ENCODE assay signal across 8 cellular contexts in the genomic region with DNA sequence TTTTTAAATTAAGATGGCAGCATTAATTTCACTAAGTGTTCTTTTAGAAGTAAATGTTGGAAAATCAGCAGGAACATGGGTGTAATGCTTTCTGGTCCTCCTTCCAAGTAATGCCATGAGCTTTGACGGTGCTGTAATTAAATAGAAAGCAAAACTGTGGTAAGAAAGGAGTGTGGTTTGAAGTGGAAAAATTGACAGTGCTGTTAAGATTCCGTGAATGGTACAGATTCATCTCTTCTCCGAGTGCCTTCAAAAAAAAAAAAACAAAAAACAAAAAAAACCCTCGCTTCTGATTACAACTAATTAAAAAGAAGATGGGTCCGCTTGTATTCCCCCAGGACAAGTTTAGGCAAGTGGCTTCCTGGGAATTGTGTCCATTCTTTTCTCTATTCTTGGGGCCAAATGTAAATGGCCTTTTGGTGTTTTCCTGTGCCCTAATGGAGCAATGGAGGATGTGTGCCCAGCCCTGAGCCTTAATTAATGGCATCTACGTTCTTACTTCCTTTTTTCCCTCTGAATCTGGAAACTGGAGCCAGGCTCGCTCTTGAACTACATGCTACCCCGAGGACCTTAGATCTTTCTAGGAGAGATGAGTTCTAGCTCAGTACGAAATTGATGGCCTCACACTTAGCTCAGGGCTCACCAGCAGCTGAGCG. TPM values are rescaled to one million over a fixed set of nuclear protein-coding genes. Genes with fewer than 3 reads are reported as not detected.
A peak's percentile ranks its signal among the peaks of the same experiment; 100 is the strongest.
DNase-seq lines count a peak whose midpoint lies in the region; ATAC-seq and TF ChIP-seq lines count a peak whose summit lies in the region.

No MANE protein-coding gene starts in this region.

- H3K79me2 ChIP-seq in H9 (ENCODE audit: insufficient read depth, low read length), result peaks cover 21% of the 10 kb centered on the region; the same call in 1 of the 2 replicates

- no peak overlapping the region for H4K91ac ChIP-seq in H9 (ENCODE audit: insufficient read length, low read depth, low read length)

- H3T11ph ChIP-seq in H9 (ENCODE audit: low read length), result no peak overlapping the region

- H3K4me3 ChIP-seq in AG10803 (ENCODE audit: low read length), result peak overlapping the region; percentile 66
- peak overlapping the region; percentile 94 for H3K4me3 ChIP-seq in suprapubic skin

- no CpG with 5 or more reads among the region's 10 CpGs for WGBS in H9 (ENCODE audit: extremely low coverage, insufficient read length, low lambda C conversion rate)
- 26% methylated on average over 10 of the region's 10 CpGs for WGBS in suprapubic skin

- no peak overlapping the region for H3K23ac ChIP-seq in H9 (ENCODE audit: insufficient read length, low read depth, low read length)

- no peak overlapping the region for H4K8ac ChIP-seq in H9 (replicated peaks; ENCODE audit: insufficient read length, low read depth, low read length)

- intact Hi-C loops in activated CD4-positive, alpha-beta memory T cell treated with anti-CD3 and anti-CD28 coated beads for 36 hours (cut with micrococcal nuclease), result loop anchor here (1.0 to 10.0 kb wide), 5 partner anchors 70 to 1627 kb away; a partner anchor contains a TSS

- H3K9ac ChIP-seq in H9 (ENCODE audit: extremely low read depth, insufficient read length, low read length), result no peak overlapping the region

- H3K9me3 ChIP-seq in H9 (ENCODE audit: control insufficient read depth, low read depth, low read length) (no peaks in the 10 kb centered on the region), suprapubic skin (no peaks in the 10 kb centered on the region)

- H3K27ac Mint-ChIP-seq in H9, result peak overlapping the region in 1 of 3 experiments; percentile 11; a peak in 1 of 7 replicates
- peak overlapping the region; percentile 91 for H3K27ac Mint-ChIP-seq in activated CD4-positive, alpha-beta memory T cell treated with anti-CD3 and anti-CD28 coated beads for 36 hours

- no peak for ATAC-seq in HG03196 (IDR thresholded peaks at IDR 0.05; ENCODE audit: unreplicated experiment)

- no peak for TF ChIP-seq POLR2A in suprapubic skin (IDR thresholded peaks at IDR 0.05)

- H3K36me3 ChIP-seq in suprapubic skin, result no peaks in the 10 kb centered on the region

- H2AFZ ChIP-seq in H9 (ENCODE audit: low read length), result no peak overlapping the region

- peaks cover 56 to 60% of the 10 kb centered on the region in 2 experiments for H3K4me1 Mint-ChIP-seq in H9
- peaks cover 64% of the 10 kb centered on the region for H3K4me1 Mint-ChIP-seq in activated CD4-positive, alpha-beta memory T cell treated with anti-CD3 and anti-CD28 coated beads for 36 hours (ENCODE audit: low read depth)

- peaks cover 24 to 31% (median 27%) of the 10 kb centered on the region in 3 experiments for H3K36me3 Mint-ChIP-seq in H9 (ENCODE audit: insufficient read depth in 1 of 3, low read depth in 3 of 3)
- peaks cover 12% of the 10 kb centered on the region for H3K36me3 Mint-ChIP-seq in activated CD4-positive, alpha-beta memory T cell treated with anti-CD3 and anti-CD28 coated beads for 36 hours

- peaks cover 8% of the 10 kb centered on the region; the same call in 1 of the 2 replicates for H3K4me1 ChIP-seq in H9 (ENCODE audit: insufficient read depth, low read length)
- peaks cover 65% of the 10 kb centered on the region for H3K4me1 ChIP-seq in suprapubic skin

- DNase-seq in AG10803 (ENCODE audit: low read depth) (no peak), H9 (no peak), hepatic stellate cell (ENCODE audit: low spot score) (peak; percentile 11), suprapubic skin (ENCODE audit: low spot score in 2 of 2) (no peak), KG1 (lab: John Stamatoyannopoulos, UW) (no peak), NCI-H2107 (lab: John Stamatoyannopoulos, UW) (no peak)
- no peak for DNase-seq in activated CD4-positive, alpha-beta memory T cell treated with anti-CD3 and anti-CD28 coated beads for 36 hours

- no peak overlapping the region for H2BK5ac ChIP-seq in H9 (ENCODE audit: insufficient read length, low read length)

- H3K4ac ChIP-seq in H9 (ENCODE audit: low read depth, low read length), result no peak overlapping the region

- H3K27ac ChIP-seq in H9 (ENCODE audit: insufficient read length, low read depth, low read length) (no peak overlapping the region), suprapubic skin (peak overlapping the region; percentile 92)

- peak overlapping the region; percentile 42 for H3K4me2 ChIP-seq in H9 (ENCODE audit: insufficient read depth, insufficient read length, low read length)

- H3K27me3 Mint-ChIP-seq in H9 (ENCODE audit: low read depth), result peaks cover 3% of the 10 kb centered on the region
- H3K27me3 Mint-ChIP-seq in activated CD4-positive, alpha-beta memory T cell treated with anti-CD3 and anti-CD28 coated beads for 36 hours, result peaks cover 8% of the 10 kb centered on the region

- H4K20me1 ChIP-seq in H9 (ENCODE audit: control insufficient read depth, insufficient read depth, insufficient read length), result peaks cover 2% of the 10 kb centered on the region

- H4K5ac ChIP-seq in H9 (ENCODE audit: insufficient read length, low read depth, low read length), result no peak overlapping the region

- H2BK12ac ChIP-seq in H9 (ENCODE audit: insufficient read length, low read depth, low read length), result no peak overlapping the region

- H3K14ac ChIP-seq in H9 (ENCODE audit: insufficient read depth, low read length), result no peak overlapping the region

- no peak overlapping the region for H2BK20ac ChIP-seq in H9 (ENCODE audit: low read depth, low read length, poor library complexity, severe bottlenecking)

- POLR2A ChIA-PET in activated CD4-positive, alpha-beta memory T cell treated with anti-CD3 and anti-CD28 coated beads for 36 hours (lab: Charles Lee), result interaction anchor here (0.7 to 1.9 kb wide), 3 partner anchors 8 to 629 kb away, joined by 3 to 6 read pairs (median 4); a partner anchor contains a TSS

- no peak for TF ChIP-seq EP300 in suprapubic skin (IDR thresholded peaks at IDR 0.05)

- CTCF ChIA-PET in activated CD4-positive, alpha-beta memory T cell treated with anti-CD3 and anti-CD28 coated beads for 36 hours (lab: Charles Lee), result interaction anchor here (1.3 to 2.4 kb wide), 4 partner anchors 7 to 117 kb away, joined by 3 to 13 read pairs (median 4); no protein-coding TSS in a partner anchor

- H2BK120ac ChIP-seq in H9 (ENCODE audit: low read depth, low read length, poor library complexity, severe bottlenecking), result no peak overlapping the region

- no peak overlapping the region for H3K56ac ChIP-seq in H9 (ENCODE audit: insufficient read length, low read depth, low read length)

- H2AK5ac ChIP-seq in H9 (ENCODE audit: insufficient read length, low read length), result no peak overlapping the region

- H2BK15ac ChIP-seq in H9 (ENCODE audit: low read depth, low read length), result no peak overlapping the region

- TF ChIP-seq CTCF in AG10803 (conservative IDR thresholded peaks at IDR 0.05; ENCODE audit: low read length) (no peak), H9 (conservative IDR thresholded peaks at IDR 0.05) (no peak), suprapubic skin (IDR thresholded peaks at IDR 0.05) (no peak)

- H3K4me3 Mint-ChIP-seq in H9, result peak overlapping the region; percentile 79 to 86
- H3K4me3 Mint-ChIP-seq in activated CD4-positive, alpha-beta memory T cell treated with anti-CD3 and anti-CD28 coated beads for 36 hours, result peak overlapping the region; percentile 76

- peaks cover 14% of the 10 kb centered on the region for H3K23me2 ChIP-seq in H9 (ENCODE audit: insufficient read length, low read depth, low read length, poor library complexity, severe bottlenecking)

- H3K18ac ChIP-seq in H9 (ENCODE audit: insufficient read length, low read depth, low read length), result no peak overlapping the region

- H3K27me3 ChIP-seq in H9 (ENCODE audit: insufficient read depth, low read length) (no peaks in the 10 kb centered on the region), suprapubic skin (no peaks in the 10 kb centered on the region)

- no peaks in the 10 kb centered on the region; a peak in 1 of 5 replicates for H3K9me3 Mint-ChIP-seq in H9
- H3K9me3 Mint-ChIP-seq in activated CD4-positive, alpha-beta memory T cell treated with anti-CD3 and anti-CD28 coated beads for 36 hours, result no peaks in the 10 kb centered on the region

- H3K79me1 ChIP-seq in H9 (ENCODE audit: insufficient read depth, low read depth, low read length, poor library complexity, severe bottlenecking), result peaks cover 9% of the 10 kb centered on the region

RNA-seq across cellular contexts. Expression of a gene that starts 5.1 kb away (rescaled TPM):
- total RNA-seq in H9 (2021), result 64.9 and 66.2 TPM in 2 replicates
- 10 to 100 TPM; 23.0 to 24.1 TPM for total RNA-seq in activated CD4-positive, alpha-beta memory T cell treated with anti-CD3 and anti-CD28 coated beads for 36 hours
- total RNA-seq in suprapubic skin, result 10 to 100 TPM; 48.8 to 67.1 (median 52.2) TPM
